ENCODE assay signal across 13 cellular contexts in the genomic region with DNA sequence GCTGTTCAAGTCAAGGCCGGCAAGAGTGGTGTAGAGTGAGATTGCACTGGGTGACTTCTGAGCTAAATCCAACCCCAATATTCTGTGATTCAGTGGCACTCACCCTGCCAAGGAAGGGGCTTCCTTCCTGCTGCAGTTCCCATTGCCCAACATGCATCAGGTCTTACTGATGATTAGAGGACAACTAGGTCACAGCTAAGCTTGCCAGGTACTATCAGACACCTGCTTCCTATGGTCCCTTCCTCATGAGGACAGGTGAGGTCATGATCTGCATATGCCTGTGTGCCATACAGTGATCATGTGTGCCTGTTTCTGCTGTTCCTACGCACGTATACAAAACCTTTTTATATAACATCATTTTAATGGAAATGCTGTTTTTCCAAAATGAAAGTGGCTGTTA. TPM values are rescaled to one million over a fixed set of nuclear protein-coding genes. Genes with fewer than 3 reads are reported as not detected.
DNase-seq lines count a peak whose midpoint lies in the region; ATAC-seq and TF ChIP-seq lines count a peak whose summit lies in the region.
"Had no signal": no experiment of that assay in that cellular context is flagged by ENCODE, and none has a peak within 500 bp of the region (broad histone marks: within the 10 kb centered on the region; RNA-seq: fewer than 3 reads in every experiment).

No MANE protein-coding gene starts in this region.

- WGBS in aorta, 2 donors: 81 to 82% methylated on average over 3 of the region's 3 CpGs

- peak overlapping the region; percentile 100 for H3K27ac ChIP-seq in tibial artery
- no peak overlapping the region for H3K27ac ChIP-seq in aorta (ENCODE audit: low read depth in 1 of 2, low read length in 2 of 2)

- peaks cover 5% of the 10 kb centered on the region for H3K36me3 Mint-ChIP-seq in activated naive CD4-positive, alpha-beta T cell treated with anti-CD3 and anti-CD28 coated beads, Interleukin-2, amount 10 ng/mL, durations not matched to agents 7 days and 5 days
- peaks cover 3% of the 10 kb centered on the region for H3K36me3 Mint-ChIP-seq in activated CD4-positive, alpha-beta memory T cell treated with anti-CD3 and anti-CD28 coated beads for 36 hours
- no peaks in the 10 kb centered on the region for H3K36me3 Mint-ChIP-seq in naive B cell

- no peak overlapping the region for H3K4me3 ChIP-seq in tibial artery
- H3K4me3 ChIP-seq in aorta (ENCODE audit: low read length in 2 of 2): no peak overlapping the region
- H3K4me3 ChIP-seq: spleen had no signal

- H3K4me1 ChIP-seq in tibial artery (peaks cover 0 to 56% (median 46%) of the 10 kb centered on the region in 4 donors), aorta (ENCODE audit: control insufficient read depth in 1 of 2, insufficient read depth in 2 of 2, low read length in 2 of 2) (peaks cover 3 to 4% of the 10 kb centered on the region in 2 donors)

- no peak for DNase-seq in activated naive CD4-positive, alpha-beta T cell treated with anti-CD3 and anti-CD28 coated beads, Interleukin-2, amount 10 ng/mL, durations not matched to agents 7 days and 5 days
- no peak for DNase-seq in activated naive CD4-positive, alpha-beta T cell treated with anti-CD3 and anti-CD28 coated beads, Interleukin-2, amount 50 U/mL, for 16 hours
- no peak for DNase-seq in activated CD4-positive, alpha-beta memory T cell treated with anti-CD3 and anti-CD28 coated beads for 36 hours
- DNase-seq in naive B cell: no peak
- DNase-seq in tibial artery: no peak
- DNase-seq in aorta: no peak
- DNase-seq: DMS 273 treated with DMSO at 0.1 percent for 48 hours; MV-4-11; spleen; stimulated activated naive CD4-positive, alpha-beta T cell treated with Interleukin-2 at 50 U/mL for 16 hours had no signal

- no peaks in the 10 kb centered on the region for H3K9me3 ChIP-seq in tibial artery
- no peaks in the 10 kb centered on the region for H3K9me3 ChIP-seq in aorta (ENCODE audit: control insufficient read depth, low read length)
- H3K9me3 ChIP-seq: spleen had no signal

- H3K27me3 ChIP-seq in tibial artery (no peaks in the 10 kb centered on the region), aorta (ENCODE audit: control insufficient read depth in 1 of 2, insufficient read depth in 2 of 2, low read length in 1 of 2) (no peaks in the 10 kb centered on the region)

- no peak for TF ChIP-seq CTCF in tibial artery (IDR thresholded peaks at IDR 0.05)

- intact Hi-C loops in activated CD4-positive, alpha-beta memory T cell treated with anti-CD3 and anti-CD28 coated beads for 36 hours (cut with micrococcal nuclease): no loop called here
- intact Hi-C loops in tibial artery (cut with DNase I; ENCODE audit: low total_unique reads): no loop called here
- intact Hi-C loops in aorta (cut with DNase I): no loop called here

- CTCF ChIA-PET in activated naive CD4-positive, alpha-beta T cell treated with anti-CD3 and anti-CD28 coated beads, Interleukin-2, amount 10 ng/mL, durations not matched to agents 7 days and 5 days (lab: Charles Lee): interaction anchor here (0.6 to 7.7 kb wide), 5 partner anchors 25 to 74 kb away, joined by 3 to 51 read pairs (median 5); no protein-coding TSS in a partner anchor
- CTCF ChIA-PET in activated CD4-positive, alpha-beta memory T cell treated with anti-CD3 and anti-CD28 coated beads for 36 hours (lab: Charles Lee): interaction anchor here (3.4 to 3.7 kb wide), 2 partner anchors 15 to 56 kb away, joined by 22 to 26 read pairs; no protein-coding TSS in a partner anchor

- peaks cover 59% of the 10 kb centered on the region for H3K27me3 Mint-ChIP-seq in activated naive CD4-positive, alpha-beta T cell treated with anti-CD3 and anti-CD28 coated beads, Interleukin-2, amount 10 ng/mL, durations not matched to agents 7 days and 5 days
- H3K27me3 Mint-ChIP-seq in activated CD4-positive, alpha-beta memory T cell treated with anti-CD3 and anti-CD28 coated beads for 36 hours: peaks cover 13% of the 10 kb centered on the region
- H3K27me3 Mint-ChIP-seq in naive B cell: peaks cover 8 to 22% (median 17%) of the 10 kb centered on the region in 3 donors

- no peak for ATAC-seq in naive B cell (ENCODE audit: low read depth in 2 of 2)
- no peak for ATAC-seq in GM19463 (IDR thresholded peaks at IDR 0.05; ENCODE audit: unreplicated experiment)
- ATAC-seq in GM18867 (IDR thresholded peaks at IDR 0.05; ENCODE audit: unreplicated experiment): no peak
- no peak for ATAC-seq in aorta (ENCODE audit: low FRiP score)

- no peak overlapping the region for H3K27ac Mint-ChIP-seq in activated naive CD4-positive, alpha-beta T cell treated with anti-CD3 and anti-CD28 coated beads, Interleukin-2, amount 10 ng/mL, durations not matched to agents 7 days and 5 days
- H3K27ac Mint-ChIP-seq in activated CD4-positive, alpha-beta memory T cell treated with anti-CD3 and anti-CD28 coated beads for 36 hours: no peak overlapping the region
- peak overlapping the region in 3 of 6 donors; percentile 33 to 64 (median 54) for H3K27ac Mint-ChIP-seq in naive B cell
- H3K27ac Mint-ChIP-seq: dendritic cell treated with granulocyte-macrophage colony-stimulating factor and Interleukin-4, amounts not matched to agents 40 ng/mL and 50 ng/mL, for 4 days had no signal

- H3K9me3 Mint-ChIP-seq in activated naive CD4-positive, alpha-beta T cell treated with anti-CD3 and anti-CD28 coated beads, Interleukin-2, amount 10 ng/mL, durations not matched to agents 7 days and 5 days: no peaks in the 10 kb centered on the region
- H3K9me3 Mint-ChIP-seq in activated CD4-positive, alpha-beta memory T cell treated with anti-CD3 and anti-CD28 coated beads for 36 hours: no peaks in the 10 kb centered on the region
- H3K9me3 Mint-ChIP-seq in naive B cell: no peaks in the 10 kb centered on the region
- H3K9me3 Mint-ChIP-seq: dendritic cell treated with granulocyte-macrophage colony-stimulating factor and Interleukin-4, amounts not matched to agents 40 ng/mL and 50 ng/mL, for 4 days had no signal

- H3K4me1 Mint-ChIP-seq in activated naive CD4-positive, alpha-beta T cell treated with anti-CD3 and anti-CD28 coated beads, Interleukin-2, amount 10 ng/mL, durations not matched to agents 7 days and 5 days: peaks cover 30% of the 10 kb centered on the region
- H3K4me1 Mint-ChIP-seq in activated CD4-positive, alpha-beta memory T cell treated with anti-CD3 and anti-CD28 coated beads for 36 hours (ENCODE audit: low read depth): peaks cover 22% of the 10 kb centered on the region
- H3K4me1 Mint-ChIP-seq in naive B cell: peaks cover 39 to 61% (median 55%) of the 10 kb centered on the region in 3 donors

- peak overlapping the region; percentile 39 for H3K4me3 Mint-ChIP-seq in activated naive CD4-positive, alpha-beta T cell treated with anti-CD3 and anti-CD28 coated beads, Interleukin-2, amount 10 ng/mL, durations not matched to agents 7 days and 5 days
- peak overlapping the region; percentile 41 for H3K4me3 Mint-ChIP-seq in activated CD4-positive, alpha-beta memory T cell treated with anti-CD3 and anti-CD28 coated beads for 36 hours
- peak overlapping the region; percentile 52 to 95 (median 86) for H3K4me3 Mint-ChIP-seq in naive B cell
- H3K4me3 Mint-ChIP-seq: dendritic cell treated with granulocyte-macrophage colony-stimulating factor and Interleukin-4, amounts not matched to agents 40 ng/mL and 50 ng/mL, for 4 days had no signal

- H3K36me3 ChIP-seq in tibial artery: peaks cover 0 to 10% (median 0%) of the 10 kb centered on the region in 3 donors
- H3K36me3 ChIP-seq in aorta (ENCODE audit: control insufficient read depth in 1 of 2, insufficient read depth in 2 of 2, low read length in 1 of 2): no peaks in the 10 kb centered on the region
- H3K36me3 ChIP-seq: spleen had no signal

- POLR2A ChIA-PET in activated CD4-positive, alpha-beta memory T cell treated with anti-CD3 and anti-CD28 coated beads for 36 hours (lab: Charles Lee): interaction anchor here (1.1 to 1.3 kb wide), 2 partner anchors 10 to 65 kb away, joined by 3 read pairs; a partner anchor contains a TSS

RNA-seq across cellular contexts. Expression of a gene that starts 1.7 kb away (rescaled TPM):
- 100 to 1,000 TPM; 100 to 101 TPM for total RNA-seq in activated CD4-positive, alpha-beta memory T cell treated with anti-CD3 and anti-CD28 coated beads for 36 hours
- polyA plus RNA-seq in naive B cell (ENCODE audit: low read depth in 6 of 6): 10 to 100 TPM; 44.3 to 65.3 (median 53.2) TPM
- 100 to 1,000 TPM; 187 to 252 TPM for total RNA-seq in aorta
- polyA plus RNA-seq in aorta: 10 to 100 TPM; 51.2 to 91.7 TPM

RNA-seq across cellular contexts. Expression of a gene that starts 29.7 kb away (rescaled TPM):
- total RNA-seq in activated CD4-positive, alpha-beta memory T cell treated with anti-CD3 and anti-CD28 coated beads for 36 hours: under 1 TPM; 0.64 to 0.85 TPM
- under 1 TPM in 4 of 6 donors, not detected in 2; 0.19 to 0.82 (median 0.48) TPM for polyA plus RNA-seq in naive B cell (ENCODE audit: low read depth in 6 of 6)
- 10 to 100 TPM; 11.5 to 26.8 TPM for total RNA-seq in aorta
- polyA plus RNA-seq in aorta: 1 to 10 TPM; 5.5 to 7.2 TPM

Comparison
In these comparisons a context has a peak if more than half of its experiments do, and no peak if none do; other contexts are left out.
1. H3K27ac ChIP-seq: peak in tibial artery (2 of 2); none in aorta (0 of 2).
2. RNA of a gene that starts 29.7 kb away (total RNA-seq): 11.5 to 26.8 TPM in aorta; 0.64 to 0.85 TPM in activated CD4-positive, alpha-beta memory T cell treated with anti-CD3 and anti-CD28 coated beads for 36 hours; every median in the first group is over 4 times any median in the second.
3. Peak in every context shown above with its lines, with median percentiles within 50 percentile points of each other: H3K4me3 Mint-ChIP-seq.